6 cellular contexts compared by ENCODE assay signal in genomic region chr19:1250374-1251232, GRCh38. TPM values are rescaled to one million over a fixed set of nuclear protein-coding genes. Genes with fewer than 3 reads are reported as not detected.
A peak's percentile ranks its signal among the peaks of the same experiment; 100 is the strongest.
DNase-seq lines count a peak whose midpoint lies in the region; TF ChIP-seq lines count a peak whose summit lies in the region.

No MANE protein-coding gene starts in this region.

- H3K4me3 ChIP-seq in right atrium auricular region = peak overlapping the region; percentile 81 to 82

- peaks cover 0 to 75% of the 10 kb centered on the region in 2 donors for H3K4me1 ChIP-seq in right atrium auricular region

- no peak for TF ChIP-seq CTCF in right atrium auricular region (IDR thresholded peaks at IDR 0.05)

- peaks cover 40% of the 10 kb centered on the region for H3K36me3 ChIP-seq in right atrium auricular region

- H3K27ac ChIP-seq in right atrium auricular region = peak overlapping the region; percentile 97 to 100

- H3K27me3 ChIP-seq in right atrium auricular region = no peaks in the 10 kb centered on the region

- no peaks in the 10 kb centered on the region for H3K9me3 ChIP-seq in right atrium auricular region

- DNase-seq in stimulated activated CD4-positive, alpha-beta T cell treated with anti-CD3 and anti-CD28 coated beads, Interleukin-12 subunit alpha, Interleukin-12 subunit beta, amount 100 ng/mL, for 4 hours = peak; percentile 42
- DNase-seq in stimulated activated CD4-positive, alpha-beta T cell treated with anti-CD3 and anti-CD28 coated beads, Interleukin-2, amount 100 ng/mL, for 48 hours = no peak
- peak; percentile 48 for DNase-seq in activated T-cell treated with anti-CD3 and anti-CD28 coated beads for 1 hour (ENCODE audit: low read depth)
- no peak for DNase-seq in right atrium auricular region (ENCODE audit: low spot score)
- DNase-seq in stimulated activated naive CD4-positive, alpha-beta T cell (lab: John Stamatoyannopoulos, UW) = peak; percentile 53 to 83 (median 68)
- no peak for DNase-seq in epidermal melanocyte (ENCODE audit: insufficient read length, low spot score)

RNA-seq across cellular contexts. Expression of gene MIDN, which starts 2.2 kb away (rescaled TPM):
- 10 to 100 TPM; 42.1 to 42.2 TPM for total RNA-seq in right atrium auricular region

RNA-seq across cellular contexts. Expression of gene ATP5F1D, which starts 9.1 kb away (rescaled TPM):
- 100 to 1,000 TPM; 193 to 269 TPM for total RNA-seq in right atrium auricular region

RNA-seq across cellular contexts. Expression of gene CBARP, which starts 12.8 kb away (rescaled TPM):
- 1 to 10 TPM; 2.4 to 2.6 TPM for total RNA-seq in right atrium auricular region

RNA-seq across cellular contexts. Expression of gene CIRBP, which starts 18.5 kb away (rescaled TPM):
- total RNA-seq in right atrium auricular region = 100 to 1,000 TPM; 288 to 385 TPM

RNA-seq across cellular contexts. Expression of gene FAM174C, which starts 24.7 kb away (rescaled TPM):
- 10 to 100 TPM; 28.9 to 29.8 TPM for total RNA-seq in right atrium auricular region

Comparison
In these comparisons a context has a peak if more than half of its experiments do, and no peak if none do; other contexts are left out.
1. DNase-seq: peak in stimulated activated CD4-positive, alpha-beta T cell treated with anti-CD3 and anti-CD28 coated beads, Interleukin-12 subunit alpha, Interleukin-12 subunit beta, amount 100 ng/mL, for 4 hours (single experiment), activated T-cell treated with anti-CD3 and anti-CD28 coated beads for 1 hour (single experiment) and stimulated activated naive CD4-positive, alpha-beta T cell (6 of 6); none in stimulated activated CD4-positive, alpha-beta T cell treated with anti-CD3 and anti-CD28 coated beads, Interleukin-2, amount 100 ng/mL, for 48 hours (0 of 2), right atrium auricular region (single experiment) and epidermal melanocyte (single experiment).